8 cellular contexts compared by ENCODE assay signal in genomic region chr10:73875139-73875475, GRCh38. TPM values are rescaled to one million over a fixed set of nuclear protein-coding genes. Genes with fewer than 3 reads are reported as not detected.
DNase-seq lines count a peak whose midpoint lies in the region; ATAC-seq lines count a peak whose summit lies in the region.

No MANE protein-coding gene starts in this region.

- H3K9me3 Mint-ChIP-seq in activated CD4-positive, alpha-beta memory T cell treated with anti-CD3 and anti-CD28 coated beads for 36 hours: no peaks in the 10 kb centered on the region

- CTCF ChIA-PET in activated CD4-positive, alpha-beta memory T cell treated with anti-CD3 and anti-CD28 coated beads for 36 hours (lab: Charles Lee): interaction anchor here (0.6 to 13.8 kb wide), 4 partner anchors 11 to 260 kb away, joined by 3 to 486 read pairs (median 4); no protein-coding TSS in a partner anchor

- DNase-seq in SIG-M5 treated with dmso at 0.1 percent for 504 hours (lab: John Stamatoyannopoulos, UW; ENCODE audit: unreplicated experiment): peak; percentile 38
- no peak for DNase-seq in SIG-M5 (lab: John Stamatoyannopoulos, UW)
- DNase-seq in activated CD4-positive, alpha-beta memory T cell treated with anti-CD3 and anti-CD28 coated beads for 36 hours: peak; percentile 47
- DNase-seq in HT-29 (ENCODE audit: low spot score): no peak

- H3K36me3 ChIP-seq in iPS-15b (ENCODE audit: control insufficient read depth, insufficient read depth, low read length): peaks cover 14% of the 10 kb centered on the region
- H3K36me3 ChIP-seq in subcutaneous abdominal adipose tissue (ENCODE audit: control insufficient read depth in 5 of 5, insufficient read depth in 5 of 5, low read length in 5 of 5): peaks cover 0 to 17% (median 11%) of the 10 kb centered on the region in 5 donors

- no peak overlapping the region for H3K9ac ChIP-seq in iPS-15b (ENCODE audit: low read depth, low read length)
- peak overlapping the region in 1 of 5 donors; percentile 58 for H3K9ac ChIP-seq in subcutaneous abdominal adipose tissue (ENCODE audit: low read length in 5 of 5)

- H3K27me3 Mint-ChIP-seq in activated CD4-positive, alpha-beta memory T cell treated with anti-CD3 and anti-CD28 coated beads for 36 hours: no peaks in the 10 kb centered on the region

- peak overlapping the region; percentile 62 for H3K4me3 ChIP-seq in iPS-15b (ENCODE audit: low read depth, low read length)
- peak overlapping the region; percentile 31 to 78 (median 74) for H3K4me3 ChIP-seq in subcutaneous abdominal adipose tissue (ENCODE audit: low read depth in 1 of 5, low read length in 5 of 5)

- ATAC-seq in HG02973 (IDR thresholded peaks at IDR 0.05; ENCODE audit: unreplicated experiment) (peak; percentile 3), HG03469 (IDR thresholded peaks at IDR 0.05; ENCODE audit: unreplicated experiment) (no peak)

- H3K9me3 ChIP-seq in iPS-15b (ENCODE audit: control insufficient read depth, insufficient read depth, low read length) (no peaks in the 10 kb centered on the region), subcutaneous abdominal adipose tissue (ENCODE audit: control insufficient read depth in 5 of 5, low read length in 5 of 5) (no peaks in the 10 kb centered on the region)

- peak overlapping the region; percentile 62 for H3K27ac ChIP-seq in subcutaneous abdominal adipose tissue (ENCODE audit: low read depth, low read length)

- POLR2A ChIA-PET in activated CD4-positive, alpha-beta memory T cell treated with anti-CD3 and anti-CD28 coated beads for 36 hours (lab: Charles Lee): interaction anchor here (0.9 to 2.5 kb wide), 5 partner anchors 9 to 25 kb away, joined by 3 to 7 read pairs (median 4); no protein-coding TSS in a partner anchor

- H3K36me3 Mint-ChIP-seq in activated CD4-positive, alpha-beta memory T cell treated with anti-CD3 and anti-CD28 coated beads for 36 hours: peaks cover 3% of the 10 kb centered on the region

- intact Hi-C loops in activated CD4-positive, alpha-beta memory T cell treated with anti-CD3 and anti-CD28 coated beads for 36 hours (cut with micrococcal nuclease): loop anchor here (1.0 to 5.0 kb wide), 5 partner anchors 10 to 93 kb away; partner anchors contain the start of genes CHCHD1 and NDST2

- peak overlapping the region; percentile 54 for H3K27ac Mint-ChIP-seq in activated CD4-positive, alpha-beta memory T cell treated with anti-CD3 and anti-CD28 coated beads for 36 hours

- peak overlapping the region; percentile 78 for H3K4me3 Mint-ChIP-seq in activated CD4-positive, alpha-beta memory T cell treated with anti-CD3 and anti-CD28 coated beads for 36 hours

- H3K27me3 ChIP-seq in iPS-15b (ENCODE audit: control insufficient read depth, insufficient read depth, low read length) (peaks cover 11% of the 10 kb centered on the region), subcutaneous abdominal adipose tissue (ENCODE audit: control insufficient read depth in 5 of 5, insufficient read depth in 4 of 5, low read length in 5 of 5) (no peaks in the 10 kb centered on the region)

- peaks cover 58% of the 10 kb centered on the region for H3K4me1 Mint-ChIP-seq in activated CD4-positive, alpha-beta memory T cell treated with anti-CD3 and anti-CD28 coated beads for 36 hours (ENCODE audit: low read depth)

- H3K4me1 ChIP-seq in iPS-15b (ENCODE audit: control insufficient read depth, insufficient read depth, low read length): peaks cover 9% of the 10 kb centered on the region
- peaks cover 6 to 45% (median 31%) of the 10 kb centered on the region in 5 donors for H3K4me1 ChIP-seq in subcutaneous abdominal adipose tissue (ENCODE audit: control insufficient read depth in 5 of 5, insufficient read depth in 5 of 5, low read length in 5 of 5)

RNA-seq across cellular contexts. Expression of gene CAMK2G, which starts 0.8 kb away (rescaled TPM):
- 10 to 100 TPM; 20.8 to 21.5 TPM for total RNA-seq in activated CD4-positive, alpha-beta memory T cell treated with anti-CD3 and anti-CD28 coated beads for 36 hours
- total RNA-seq in HT-29 (2014; rRNA removed; shearing (Covaris generic)): 44.2 and 48.3 TPM in 2 replicates

RNA-seq across cellular contexts. Expression of gene PLAU, which starts 35.8 kb away (rescaled TPM):
- total RNA-seq in activated CD4-positive, alpha-beta memory T cell treated with anti-CD3 and anti-CD28 coated beads for 36 hours: under 1 TPM; 0.45 to 0.73 TPM
- 0.15 and 0.21 TPM in 2 replicates for total RNA-seq in HT-29 (2014; rRNA removed; shearing (Covaris generic))

Comparison
In these comparisons a context has a peak if more than half of its experiments do, and no peak if none do; other contexts are left out.
1. DNase-seq: peak in SIG-M5 treated with dmso at 0.1 percent for 504 hours (single experiment) and activated CD4-positive, alpha-beta memory T cell treated with anti-CD3 and anti-CD28 coated beads for 36 hours (single experiment); none in SIG-M5 (single experiment) and HT-29 (single experiment).